8 cellular contexts compared by ENCODE assay signal in the genomic region with DNA sequence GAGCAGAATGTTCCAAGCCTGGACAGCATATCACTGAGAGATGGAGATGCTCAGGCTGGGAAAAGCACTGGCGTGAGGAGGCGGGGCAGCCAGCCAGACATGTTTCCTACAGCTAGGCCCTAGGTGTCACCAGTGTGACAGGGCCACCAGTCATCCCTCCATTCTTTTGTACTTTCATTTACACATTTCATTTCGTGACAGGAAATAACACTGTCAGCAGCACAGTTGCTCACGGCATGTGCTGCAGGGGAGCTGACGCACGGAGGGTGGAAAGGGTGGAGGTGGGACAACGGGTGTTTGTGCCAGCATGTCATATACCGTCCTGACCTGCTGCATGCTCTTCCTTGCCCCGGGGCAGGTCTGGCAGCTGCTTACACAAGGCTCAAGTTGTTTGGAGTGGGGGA. TPM values are rescaled to one million over a fixed set of nuclear protein-coding genes. Genes with fewer than 3 reads are reported as not detected.
DNase-seq lines count a peak whose midpoint lies in the region; ATAC-seq, FAIRE-seq and TF ChIP-seq lines count a peak whose summit lies in the region.

No MANE protein-coding gene starts in this region.

- intact Hi-C loops in naive thymus-derived CD4-positive, alpha-beta T cell (cut with micrococcal nuclease) = loop anchor here (1.0 to 5.0 kb wide), 18 partner anchors 12 to 1371 kb away; a partner anchor contains a TSS
- intact Hi-C loops in sigmoid colon (cut with DNase I) = no loop called here

- no peaks in the 10 kb centered on the region for H3K36me3 ChIP-seq in naive thymus-derived CD4-positive, alpha-beta T cell (ENCODE audit: control insufficient read depth in 2 of 3, insufficient read depth in 3 of 3, low read length in 3 of 3)
- H3K36me3 ChIP-seq in sigmoid colon = no peaks in the 10 kb centered on the region

- no peak for TF ChIP-seq EP300 in sigmoid colon (IDR thresholded peaks at IDR 0.05)

- peaks cover 0 to 5% (median 0%) of the 10 kb centered on the region in 11 donors for H3K9me3 Mint-ChIP-seq in naive thymus-derived CD4-positive, alpha-beta T cell

- peak; percentile 69 for DNase-seq in RPMI7951 (ENCODE audit: low read depth)
- DNase-seq in activated gamma-delta T cell treated with anti-CD3 and anti-CD28 coated beads, Interleukin-2, amount 50 U/mL, for 16 hours (ENCODE audit: low read depth) = peak; percentile 78
- DNase-seq in naive thymus-derived CD4-positive, alpha-beta T cell = peak; percentile 60 to 93 (median 90)
- no peak for DNase-seq in sigmoid colon
- no peak for DNase-seq in frontal cortex (ENCODE audit: low spot score in 2 of 2)

- TF ChIP-seq CTCF in sigmoid colon (IDR thresholded peaks at IDR 0.05) = no peak

- no peaks in the 10 kb centered on the region for H3K27me3 Mint-ChIP-seq in naive thymus-derived CD4-positive, alpha-beta T cell

- peak overlapping the region; percentile 85 for H3K27ac ChIP-seq in naive thymus-derived CD4-positive, alpha-beta T cell (ENCODE audit: low read depth, low read length)
- no peak overlapping the region for H3K27ac ChIP-seq in sigmoid colon

- WGBS in sigmoid colon, 2 donors = 21 to 43% methylated on average over 9 of the region's 9 CpGs

- peaks cover 20 to 58% (median 53%) of the 10 kb centered on the region in 7 donors for H3K4me1 Mint-ChIP-seq in naive thymus-derived CD4-positive, alpha-beta T cell

- peak overlapping the region; percentile 18 for H3K4me3 ChIP-seq in naive thymus-derived CD4-positive, alpha-beta T cell (ENCODE audit: low read length)
- H3K4me3 ChIP-seq in sigmoid colon = no peak overlapping the region

- H3K4me3 Mint-ChIP-seq in naive thymus-derived CD4-positive, alpha-beta T cell = peak overlapping the region; percentile 62 to 82 (median 76)

- POLR2A ChIA-PET in naive thymus-derived CD4-positive, alpha-beta T cell (lab: Charles Lee) = interaction anchor here (0.6 to 7.6 kb wide), 12 partner anchors 13 to 1369 kb away, joined by 3 to 147 read pairs (median 9); a partner anchor contains a TSS

- FAIRE-seq in frontal cortex (lab: Jason Lieb, UNC) = no peak

- no peaks in the 10 kb centered on the region for H3K9me3 ChIP-seq in naive thymus-derived CD4-positive, alpha-beta T cell (ENCODE audit: control insufficient read depth in 2 of 3, low read length in 3 of 3)
- no peaks in the 10 kb centered on the region for H3K9me3 ChIP-seq in sigmoid colon

- ATAC-seq in GM18520 (IDR thresholded peaks at IDR 0.05; ENCODE audit: unreplicated experiment) = peak; percentile 95
- peak; percentile 90 for ATAC-seq in HG02798 (IDR thresholded peaks at IDR 0.05; ENCODE audit: poor library complexity, unreplicated experiment)
- ATAC-seq in naive thymus-derived CD4-positive, alpha-beta T cell = peak; percentile 98
- ATAC-seq in SK-N-SH treated with all-trans-retinoic acid at 6 μM for 48 hours = no peak

- TF ChIP-seq POLR2A in sigmoid colon (IDR thresholded peaks at IDR 0.05) = no peak

- peaks cover 38% of the 10 kb centered on the region in 2 donors for H3K4me1 ChIP-seq in naive thymus-derived CD4-positive, alpha-beta T cell (ENCODE audit: control insufficient read depth in 2 of 2, insufficient read depth in 2 of 2, low read length in 2 of 2)
- no peaks in the 10 kb centered on the region for H3K4me1 ChIP-seq in sigmoid colon

- H3K27ac Mint-ChIP-seq in naive thymus-derived CD4-positive, alpha-beta T cell = peak overlapping the region; percentile 94 to 100 (median 99)

- H3K36me3 Mint-ChIP-seq in naive thymus-derived CD4-positive, alpha-beta T cell = peaks cover 0 to 6% (median 4%) of the 10 kb centered on the region in 5 donors

- CTCF ChIA-PET in naive thymus-derived CD4-positive, alpha-beta T cell (lab: Charles Lee) = interaction anchor here (0.7 to 4.6 kb wide), 15 partner anchors 10 to 242 kb away, joined by 3 to 111 read pairs (median 6); a partner anchor contains a TSS

- no peaks in the 10 kb centered on the region for H3K27me3 ChIP-seq in naive thymus-derived CD4-positive, alpha-beta T cell (ENCODE audit: control insufficient read depth in 2 of 2, insufficient read depth in 2 of 2, low read length in 2 of 2)
- no peaks in the 10 kb centered on the region for H3K27me3 ChIP-seq in sigmoid colon

TF ChIP-seq in SK-N-SH treated with all-trans-retinoic acid at 6 μM for 48 hours, 23 proteins besides CTCF, POLR2A, EP300 and RAD21:
- TF ChIP-seq, protein P1, sequence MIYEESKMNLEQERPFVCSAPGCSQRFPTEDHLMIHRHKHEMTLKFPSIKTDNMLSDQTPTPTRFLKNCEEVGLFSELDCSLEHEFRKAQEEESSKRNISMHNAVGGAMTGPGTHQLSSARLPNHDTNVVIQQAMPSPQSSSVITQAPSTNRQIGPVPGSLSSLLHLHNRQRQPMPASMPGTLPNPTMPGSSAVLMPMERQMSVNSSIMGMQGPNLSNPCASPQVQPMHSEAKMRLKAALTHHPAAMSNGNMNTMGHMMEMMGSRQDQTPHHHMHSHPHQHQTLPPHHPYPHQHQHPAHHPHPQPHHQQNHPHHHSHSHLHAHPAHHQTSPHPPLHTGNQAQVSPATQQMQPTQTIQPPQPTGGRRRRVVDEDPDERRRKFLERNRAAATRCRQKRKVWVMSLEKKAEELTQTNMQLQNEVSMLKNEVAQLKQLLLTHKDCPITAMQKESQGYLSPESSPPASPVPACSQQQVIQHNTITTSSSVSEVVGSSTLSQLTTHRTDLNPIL (CRISPR knock-in tag; IDR thresholded peaks at IDR 0.05; ENCODE audit: low read depth) = no peak
- TF ChIP-seq, protein P2, sequence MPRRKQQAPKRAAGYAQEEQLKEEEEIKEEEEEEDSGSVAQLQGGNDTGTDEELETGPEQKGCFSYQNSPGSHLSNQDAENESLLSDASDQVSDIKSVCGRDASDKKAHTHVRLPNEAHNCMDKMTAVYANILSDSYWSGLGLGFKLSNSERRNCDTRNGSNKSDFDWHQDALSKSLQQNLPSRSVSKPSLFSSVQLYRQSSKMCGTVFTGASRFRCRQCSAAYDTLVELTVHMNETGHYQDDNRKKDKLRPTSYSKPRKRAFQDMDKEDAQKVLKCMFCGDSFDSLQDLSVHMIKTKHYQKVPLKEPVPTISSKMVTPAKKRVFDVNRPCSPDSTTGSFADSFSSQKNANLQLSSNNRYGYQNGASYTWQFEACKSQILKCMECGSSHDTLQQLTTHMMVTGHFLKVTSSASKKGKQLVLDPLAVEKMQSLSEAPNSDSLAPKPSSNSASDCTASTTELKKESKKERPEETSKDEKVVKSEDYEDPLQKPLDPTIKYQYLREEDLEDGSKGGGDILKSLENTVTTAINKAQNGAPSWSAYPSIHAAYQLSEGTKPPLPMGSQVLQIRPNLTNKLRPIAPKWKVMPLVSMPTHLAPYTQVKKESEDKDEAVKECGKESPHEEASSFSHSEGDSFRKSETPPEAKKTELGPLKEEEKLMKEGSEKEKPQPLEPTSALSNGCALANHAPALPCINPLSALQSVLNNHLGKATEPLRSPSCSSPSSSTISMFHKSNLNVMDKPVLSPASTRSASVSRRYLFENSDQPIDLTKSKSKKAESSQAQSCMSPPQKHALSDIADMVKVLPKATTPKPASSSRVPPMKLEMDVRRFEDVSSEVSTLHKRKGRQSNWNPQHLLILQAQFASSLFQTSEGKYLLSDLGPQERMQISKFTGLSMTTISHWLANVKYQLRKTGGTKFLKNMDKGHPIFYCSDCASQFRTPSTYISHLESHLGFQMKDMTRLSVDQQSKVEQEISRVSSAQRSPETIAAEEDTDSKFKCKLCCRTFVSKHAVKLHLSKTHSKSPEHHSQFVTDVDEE (CRISPR knock-in tag; IDR thresholded peaks at IDR 0.05) = no peak
- no peak for TF ChIP-seq ZFP3 (CRISPR knock-in tag; IDR thresholded peaks at IDR 0.05)
- TF ChIP-seq, protein P3, sequence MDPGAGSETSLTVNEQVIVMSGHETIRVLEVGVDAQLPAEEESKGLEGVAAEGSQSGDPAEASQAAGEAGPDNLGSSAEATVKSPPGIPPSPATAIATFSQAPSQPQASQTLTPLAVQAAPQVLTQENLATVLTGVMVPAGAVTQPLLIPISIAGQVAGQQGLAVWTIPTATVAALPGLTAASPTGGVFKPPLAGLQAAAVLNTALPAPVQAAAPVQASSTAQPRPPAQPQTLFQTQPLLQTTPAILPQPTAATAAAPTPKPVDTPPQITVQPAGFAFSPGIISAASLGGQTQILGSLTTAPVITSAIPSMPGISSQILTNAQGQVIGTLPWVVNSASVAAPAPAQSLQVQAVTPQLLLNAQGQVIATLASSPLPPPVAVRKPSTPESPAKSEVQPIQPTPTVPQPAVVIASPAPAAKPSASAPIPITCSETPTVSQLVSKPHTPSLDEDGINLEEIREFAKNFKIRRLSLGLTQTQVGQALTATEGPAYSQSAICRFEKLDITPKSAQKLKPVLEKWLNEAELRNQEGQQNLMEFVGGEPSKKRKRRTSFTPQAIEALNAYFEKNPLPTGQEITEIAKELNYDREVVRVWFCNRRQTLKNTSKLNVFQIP (CRISPR knock-in tag; IDR thresholded peaks at IDR 0.05; ENCODE audit: borderline replicate concordance, low read depth) = no peak
- no peak for TF ChIP-seq ARNTL (CRISPR knock-in tag; IDR thresholded peaks at IDR 0.05; ENCODE audit: borderline replicate concordance, low read depth)
- TF ChIP-seq ZNF8 (CRISPR knock-in tag; IDR thresholded peaks at IDR 0.05) = no peak
- TF ChIP-seq BACH2 (CRISPR knock-in tag; IDR thresholded peaks at IDR 0.05; ENCODE audit: borderline replicate concordance) = no peak
- TF ChIP-seq ISL1 (CRISPR knock-in tag; IDR thresholded peaks at IDR 0.05) = no peak
- no peak for TF ChIP-seq TOX (CRISPR knock-in tag; IDR thresholded peaks at IDR 0.05; ENCODE audit: borderline replicate concordance)
- TF ChIP-seq CSDC2 (CRISPR knock-in tag; IDR thresholded peaks at IDR 0.05) = no peak
- TF ChIP-seq ZNF70 (CRISPR knock-in tag; IDR thresholded peaks at IDR 0.05) = no peak
- no peak for TF ChIP-seq TCF4 (CRISPR knock-in tag; IDR thresholded peaks at IDR 0.05; ENCODE audit: borderline replicate concordance)
- TF ChIP-seq ESRRG (CRISPR knock-in tag; IDR thresholded peaks at IDR 0.05) = no peak
- TF ChIP-seq OSR1 (CRISPR knock-in tag; IDR thresholded peaks at IDR 0.05) = no peak
TF ChIP-seq in SK-N-SH treated with all-trans-retinoic acid at 6 μM for 48 hours: peak in this region for 0.

RNA-seq across cellular contexts. Expression of a gene that starts 14.8 kb away (rescaled TPM):
- 17.2 and 26.3 TPM in 2 replicates for total RNA-seq in RPMI7951 (2014; rRNA removed; shearing (Covaris generic))
- total RNA-seq in naive thymus-derived CD4-positive, alpha-beta T cell = 100 to 1,000 TPM in 3 of 5 experiments, 10 to 100 TPM in 2; 69.5 to 183 (median 103) TPM
- polyA plus RNA-seq in naive thymus-derived CD4-positive, alpha-beta T cell = 10 to 100 TPM; 17.6 to 29.6 TPM
- total RNA-seq in sigmoid colon (10 to 100 TPM; 17.9 to 90.4 (median 28.8) TPM), frontal cortex (41.6 TPM)
- polyA plus RNA-seq in sigmoid colon = 10 to 100 TPM; 18.0 to 46.0 (median 28.8) TPM

Comparison
In these comparisons a context has a peak if more than half of its experiments do, and no peak if none do; other contexts are left out.
1. DNase-seq: peak in RPMI7951 (single experiment), activated gamma-delta T cell treated with anti-CD3 and anti-CD28 coated beads, Interleukin-2, amount 50 U/mL, for 16 hours (single experiment) and naive thymus-derived CD4-positive, alpha-beta T cell (9 of 9); none in sigmoid colon (single experiment) and frontal cortex (0 of 2).